In genomic region chr1:46303038-46303871, GRCh38 we compare ENCODE assay signal across 1 cellular context.
A peak's percentile ranks its signal among the peaks of the same experiment; 100 is the strongest.
TF ChIP-seq lines count a peak whose summit lies in the region.

Gene LRRC41, minus strand, starts transcription at chr1:46303616. Its CDS starts 294 bp downstream, at chr1:46303322.
Gene UQCRH, plus strand, starts transcription at chr1:46303698. Its CDS starts 69 bp downstream, at chr1:46303767.

TF ChIP-seq in HepG2, 621 proteins besides CTCF, POLR2A, EP300 and RAD21 (continued from another document and continues in another):
- TF ChIP-seq ZFP91 (CRISPR knock-in tag; IDR thresholded peaks at IDR 0.05; ENCODE audit: borderline replicate concordance) (0 out of 2 replicates have a peak, but pooled peaks have one; percentile 38), DDIT3 (CRISPR knock-in tag; IDR thresholded peaks at IDR 0.05) (no peak; the same call in 1 of the 2 replicates), ZNF547 (CRISPR knock-in tag; IDR thresholded peaks at IDR 0.05) (peak; percentile 20; the same call in 1 of the 2 replicates), ZFP1 (CRISPR knock-in tag; IDR thresholded peaks at IDR 0.05) (no peak), ZNF878 (CRISPR knock-in tag; IDR thresholded peaks at IDR 0.05) (no peak), RNF219 (CRISPR knock-in tag; IDR thresholded peaks at IDR 0.05) (no peak), SNAPC5 (CRISPR knock-in tag; IDR thresholded peaks at IDR 0.05; ENCODE audit: borderline replicate concordance) (no peak), AKNA (CRISPR knock-in tag; IDR thresholded peaks at IDR 0.05; ENCODE audit: borderline replicate concordance) (no peak), EZH2 (conservative IDR thresholded peaks at IDR 0.05; ENCODE audit: low read depth, low read length) (no peak), ZNF180 (CRISPR knock-in tag; IDR thresholded peaks at IDR 0.05; ENCODE audit: borderline replicate concordance, low read depth) (no peak), PRDM10 (CRISPR knock-in tag; IDR thresholded peaks at IDR 0.05; ENCODE audit: low read depth) (peak; percentile 99), SP4 (CRISPR knock-in tag; IDR thresholded peaks at IDR 0.05) (no peak), NFE2L1 (CRISPR knock-in tag; IDR thresholded peaks at IDR 0.05; ENCODE audit: borderline replicate concordance) (no peak), ZNF225 (CRISPR knock-in tag; IDR thresholded peaks at IDR 0.05) (0 out of 2 replicates have a peak, but pooled peaks have one; percentile 6), POLR2AphosphoS5 (IDR thresholded peaks at IDR 0.05; ENCODE audit: low read depth, low read length) (peak; percentile 77), ZSCAN31 (CRISPR knock-in tag; IDR thresholded peaks at IDR 0.05; ENCODE audit: low read depth) (peak; percentile 35; the same call in 1 of the 2 replicates), GTF3A (CRISPR knock-in tag; conservative IDR thresholded peaks at IDR 0.05) (no peak), NKX3-1 (CRISPR knock-in tag; IDR thresholded peaks at IDR 0.05) (no peak; the same call in 1 of the 2 replicates), ZNF124 (CRISPR knock-in tag; IDR thresholded peaks at IDR 0.05) (peak; percentile 51; the same call in 1 of the 2 replicates), ZKSCAN5 (CRISPR knock-in tag; IDR thresholded peaks at IDR 0.05) (no peak), ZNF34 (CRISPR knock-in tag; IDR thresholded peaks at IDR 0.05; ENCODE audit: borderline replicate concordance) (no peak), ZNF639 (CRISPR knock-in tag; conservative IDR thresholded peaks at IDR 0.05) (peak; percentile 42; the same call in 1 of the 2 replicates), BCL3 (CRISPR knock-in tag; IDR thresholded peaks at IDR 0.05) (0 out of 2 replicates have a peak, but pooled peaks have one; percentile 5), KLF13 (CRISPR knock-in tag; IDR thresholded peaks at IDR 0.05) (no peak), ELF3 (CRISPR knock-in tag; IDR thresholded peaks at IDR 0.05) (no peak; the same call in 1 of the 2 replicates), MED1 (CRISPR knock-in tag; IDR thresholded peaks at IDR 0.05) (peak; percentile 50; the same call in 1 of the 2 replicates), LRRFIP1 (CRISPR knock-in tag; conservative IDR thresholded peaks at IDR 0.05) (no peak), ZNF275 (CRISPR knock-in tag; IDR thresholded peaks at IDR 0.05; ENCODE audit: borderline replicate concordance) (no peak), MEIS2 (CRISPR knock-in tag; IDR thresholded peaks at IDR 0.05) (no peak), ZBTB46 (CRISPR knock-in tag; IDR thresholded peaks at IDR 0.05; ENCODE audit: borderline replicate concordance) (no peak), THAP7 (CRISPR knock-in tag; IDR thresholded peaks at IDR 0.05) (peak; percentile 100), FOXJ3 (CRISPR knock-in tag; IDR thresholded peaks at IDR 0.05; ENCODE audit: borderline replicate concordance) (0 out of 2 replicates have a peak, but pooled peaks have one; percentile 32)
